10 cellular contexts compared by ENCODE assay signal in genomic region chr6:105793132-105793531, GRCh38.
A peak's percentile ranks its signal among the peaks of the same experiment; 100 is the strongest.
DNase-seq lines count a peak whose midpoint lies in the region; ATAC-seq, FAIRE-seq and TF ChIP-seq lines count a peak whose summit lies in the region.
"Had no signal": no experiment of that assay in that cellular context is flagged by ENCODE, and none has a peak within 500 bp of the region (broad histone marks: within the 10 kb centered on the region; RNA-seq: fewer than 3 reads in every experiment).

No MANE protein-coding gene starts in this region.

- no peak for TF ChIP-seq EP300 in A549 (IDR thresholded peaks at IDR 0.05)

- H2AFZ ChIP-seq in OCI-LY7 (ENCODE audit: low read length) (peak overlapping the region; percentile 80), smooth muscle cell (ENCODE audit: low read depth) (no peak overlapping the region)

- no peaks in the 10 kb centered on the region for H3K36me3 ChIP-seq in OCI-LY7 (ENCODE audit: insufficient read depth, low read length)
- H3K36me3 ChIP-seq in smooth muscle cell (ENCODE audit: low read depth): no peaks in the 10 kb centered on the region

- peak in 1 of 2 experiments; percentile 28; a peak in 1 of 5 replicates for TF ChIP-seq RAD21 in A549 (conservative IDR thresholded peaks at IDR 0.05 in 1 of 2, IDR thresholded peaks at IDR 0.05 in 1 of 2)

- DNase-seq in A549 (ENCODE audit: low read depth in 1 of 2, low spot score in 1 of 2) (peak in 1 of 2 experiments; percentile 64), GM18507 (ENCODE audit: extremely low spot score, insufficient read length, low read depth) (no peak), OCI-LY7 (ENCODE audit: low spot score) (peak; percentile 81), erythroblast (lab: John Stamatoyannopoulos, UW) (peak; percentile 22 to 28), smooth muscle cell (lab: John Stamatoyannopoulos, UW; ENCODE audit: unreplicated experiment) (no peak), NCI-H146 treated with DMSO at 0.1 percent for 48 hours (lab: John Stamatoyannopoulos, UW; ENCODE audit: unreplicated experiment) (no peak)

- H3K4me3 ChIP-seq in A549 (no peak overlapping the region), OCI-LY7 (ENCODE audit: low read depth, low read length, poor library complexity, severe bottlenecking) (peak overlapping the region; percentile 2), smooth muscle cell (no peak overlapping the region)

- TF ChIP-seq CTCF in A549 (IDR thresholded peaks at IDR 0.05) (no peak), OCI-LY7 (conservative IDR thresholded peaks at IDR 0.05; ENCODE audit: low read length) (peak; percentile 69), smooth muscle cell (IDR thresholded peaks at IDR 0.05; ENCODE audit: borderline replicate concordance, insufficient read depth, poor library complexity, severe bottlenecking) (no peak)

- H3K4me1 ChIP-seq in A549 (peaks cover 58% of the 10 kb centered on the region), OCI-LY7 (ENCODE audit: insufficient read depth, low read length, poor library complexity, severe bottlenecking) (peaks cover 56% of the 10 kb centered on the region), smooth muscle cell (ENCODE audit: low read depth) (peaks cover 10% of the 10 kb centered on the region)

- H3K9ac ChIP-seq in smooth muscle cell (ENCODE audit: low read depth): no peak overlapping the region

- H4K20me1 ChIP-seq in OCI-LY7 (ENCODE audit: insufficient read depth, low read length) (no peaks in the 10 kb centered on the region), smooth muscle cell (ENCODE audit: low read depth) (no peaks in the 10 kb centered on the region)

- 36% methylated on average over 4 of the region's 4 CpGs for WGBS in A549 (ENCODE audit: missing lambda C conversion rate)
- 79% methylated on average over 4 of the region's 4 CpGs for WGBS in smooth muscle cell (ENCODE audit: low lambda C conversion rate)

- no peaks in the 10 kb centered on the region for H3K27me3 ChIP-seq in smooth muscle cell (ENCODE audit: low read depth)

- H3K27ac ChIP-seq in A549 (peak overlapping the region; percentile 76 to 86), OCI-LY7 (ENCODE audit: low read depth, low read length, poor library complexity, severe bottlenecking) (peak overlapping the region; percentile 35), smooth muscle cell (ENCODE audit: low read depth) (no peak overlapping the region)

- ATAC-seq in A549 (peak in 1 of 2 experiments; percentile 48; a peak in 2 of 6 replicates), HG02610 (IDR thresholded peaks at IDR 0.05; ENCODE audit: unreplicated experiment) (no peak), GM18861 (IDR thresholded peaks at IDR 0.05; ENCODE audit: unreplicated experiment) (no peak)

- FAIRE-seq in A549 (lab: Jason Lieb, UNC) (no peak), GM18507 (lab: Jason Lieb, UNC) (peak; percentile 31)
- FAIRE-seq: G401.6, TTC549 had no signal

- H3K79me2 ChIP-seq in OCI-LY7 (ENCODE audit: insufficient read depth, low read depth, low read length) (no peaks in the 10 kb centered on the region), smooth muscle cell (ENCODE audit: low read depth) (no peaks in the 10 kb centered on the region)

- H3K9me2 ChIP-seq in OCI-LY7 (ENCODE audit: insufficient read depth, low read length): no peaks in the 10 kb centered on the region

- H3K4me2 ChIP-seq in A549: 0 out of 3 replicates have a peak overlapping the region, but pooled peaks have one; percentile 7
- H3K4me2 ChIP-seq in OCI-LY7 (ENCODE audit: low read length): peak overlapping the region; percentile 41
- H3K4me2 ChIP-seq in smooth muscle cell: no peak overlapping the region

- CTCF ChIA-PET in A549 (lab: Yijun Ruan, JAX) (no interaction called here), OCI-LY7 (lab: Charles Lee; ENCODE audit: unreplicated experiment) (no interaction called here)

- H3K9me3 ChIP-seq in A549: no peaks in the 10 kb centered on the region
- H3K9me3 ChIP-seq in OCI-LY7 (ENCODE audit: low read length): no peaks in the 10 kb centered on the region
- H3K9me3 ChIP-seq in smooth muscle cell (replicated peaks; ENCODE audit: low read depth): no peaks in the 10 kb centered on the region

- TF ChIP-seq POLR2A in A549 (IDR thresholded peaks at IDR 0.05; ENCODE audit: low read length): no peak
- TF ChIP-seq POLR2A in erythroblast (IDR thresholded peaks at IDR 0.05; ENCODE audit: low read length): no peak

- intact Hi-C loops in OCI-LY7 (cut with micrococcal nuclease; ENCODE audit: unreplicated experiment): loop anchor here (1.0 to 5.0 kb wide), 3 partner anchors 84 to 291 kb away; no protein-coding TSS in a partner anchor

- BruUV-seq in OCI-LY7 (replicated peaks; lab: Mats Ljungman, UMichigan): no TSS peak

- POLR2A ChIA-PET in A549 (lab: Yijun Ruan, JAX) (no interaction called here), OCI-LY7 (lab: Charles Lee) (interaction anchor here (0.6 kb wide), 1 partner anchor 39 kb away, joined by 5 read pairs; no protein-coding TSS in a partner anchor)

- peaks cover 12% of the 10 kb centered on the region for H3F3A ChIP-seq in smooth muscle cell (ENCODE audit: low read depth)

TF ChIP-seq in A549, 52 proteins besides CTCF, POLR2A, EP300 and RAD21:
- no peak for TF ChIP-seq GATA3 (IDR thresholded peaks at IDR 0.05; ENCODE audit: borderline replicate concordance)
- TF ChIP-seq JUNB (IDR thresholded peaks at IDR 0.05): no peak
- TF ChIP-seq CEBPB (IDR thresholded peaks at IDR 0.05): no peak
- TF ChIP-seq REST (IDR thresholded peaks at IDR 0.05): no peak
- TF ChIP-seq MAZ (IDR thresholded peaks at IDR 0.05; ENCODE audit: borderline replicate concordance, low read depth, low read length): no peak
- TF ChIP-seq NFE2L2 (conservative IDR thresholded peaks at IDR 0.05; ENCODE audit: low read length): no peak
- no peak for TF ChIP-seq FOSB (CRISPR knock-in tag; IDR thresholded peaks at IDR 0.05)
- no peak for TF ChIP-seq ZSCAN20 (CRISPR knock-in tag; IDR thresholded peaks at IDR 0.05)
- TF ChIP-seq ELK1 (IDR thresholded peaks at IDR 0.05; ENCODE audit: low read depth, low read length): no peak

Comparison
In these comparisons a context has a peak if more than half of its experiments do, and no peak if none do; other contexts are left out.
1. DNase-seq: peak in OCI-LY7 (single experiment) and erythroblast (2 of 2); none in GM18507 (single experiment), smooth muscle cell (single experiment) and NCI-H146 treated with DMSO at 0.1 percent for 48 hours (single experiment).